ENCODE assay signal across 15 cellular contexts in genomic region chr9:33304367-33304766, GRCh38.
"Had no signal": no experiment of that assay in that cellular context is flagged by ENCODE, and none has a peak within 500 bp of the region (broad histone marks: within the 10 kb centered on the region; RNA-seq: fewer than 3 reads in every experiment).

No MANE protein-coding gene starts in this region.

- DNase-seq: activated CD8-positive, alpha-beta memory T cell treated with anti-CD3 and anti-CD28 coated beads, Interleukin-2, amount 50 U/mL, for 4 hours; activated CD8-positive, alpha-beta T cell treated with anti-CD3 and anti-CD28 coated beads for 36 hours; activated naive CD8-positive, alpha-beta T cell treated with anti-CD3 and anti-CD28 coated beads, Interleukin-2, amount 10 ng/mL, durations not matched to agents 7 days and 5 days; activated T-cell treated with anti-CD3 and anti-CD28 coated beads, Interleukin-2, amount 50 U/mL, for 72 hours; esophagus squamous epithelium; foreskin fibroblast; glutamatergic neuron; lower lobe of right lung; midbrain; right cardiac atrium; small intestine; thyroid gland; uterus had no signal

- H3K36me3 ChIP-seq: uterus had no signal

- H3K27me3 ChIP-seq: ascending aorta, esophagus squamous epithelium, neural progenitor cell, thyroid gland, uterus had no signal

- H3K4me1 ChIP-seq: ascending aorta, lower lobe of right lung, neural progenitor cell, thyroid gland, uterus had no signal

- ATAC-seq: activated CD8-positive, alpha-beta T cell treated with anti-CD3 and anti-CD28 coated beads for 36 hours; lower lobe of right lung; right cardiac atrium had no signal

- H3K9me3 ChIP-seq: ascending aorta, esophagus squamous epithelium, lower lobe of right lung, thyroid gland, uterus had no signal

- H3K27ac ChIP-seq: ascending aorta, esophagus squamous epithelium, lower lobe of right lung, neural progenitor cell, thyroid gland, uterus had no signal

- H3K4me3 ChIP-seq: ascending aorta, esophagus squamous epithelium, lower lobe of right lung, neural progenitor cell, thyroid gland, uterus had no signal
